10 cellular contexts compared by ENCODE assay signal in genomic region chr7:55549457-55549856, GRCh38. TPM values are rescaled to one million over a fixed set of nuclear protein-coding genes. Genes with fewer than 3 reads are reported as not detected.
A peak's percentile ranks its signal among the peaks of the same experiment; 100 is the strongest.
DNase-seq lines count a peak whose midpoint lies in the region; ATAC-seq and TF ChIP-seq lines count a peak whose summit lies in the region.
"Had no signal": no experiment of that assay in that cellular context is flagged by ENCODE, and none has a peak within 500 bp of the region (broad histone marks: within the 10 kb centered on the region; RNA-seq: fewer than 3 reads in every experiment).

No MANE protein-coding gene starts in this region.

- H3K14ac ChIP-seq in H9 (ENCODE audit: insufficient read depth, low read length), result no peak overlapping the region

- H3K4me1 ChIP-seq in left ventricle myocardium inferior, result peaks cover 84% of the 10 kb centered on the region
- peaks cover 11% of the 10 kb centered on the region; the same call in 1 of the 2 replicates for H3K4me1 ChIP-seq in H9 (ENCODE audit: insufficient read depth, low read length)
- H3K4me1 ChIP-seq in OCI-LY3 (ENCODE audit: low read length), result peaks cover 100% of the 10 kb centered on the region
- peaks cover 3% of the 10 kb centered on the region for H3K4me1 ChIP-seq in prostate gland (replicated peaks)

- intact Hi-C loops in left ventricle myocardium inferior (cut with micrococcal nuclease), result no loop called here
- intact Hi-C loops in left ventricle myocardium superior (cut with micrococcal nuclease), result no loop called here
- intact Hi-C loops in prostate gland (cut with DNase I), result no loop called here

- H2BK120ac ChIP-seq in H9 (ENCODE audit: low read depth, low read length, poor library complexity, severe bottlenecking), result no peak overlapping the region

- H3K4me2 ChIP-seq in H9 (ENCODE audit: insufficient read depth, insufficient read length, low read length), result no peak overlapping the region
- peak overlapping the region; percentile 99 for H3K4me2 ChIP-seq in OCI-LY3 (ENCODE audit: low read length)

- H3K79me2 ChIP-seq in H9 (ENCODE audit: insufficient read depth, low read length), result peaks cover 27% of the 10 kb centered on the region; the same call in 1 of the 2 replicates
- peaks cover 100% of the 10 kb centered on the region for H3K79me2 ChIP-seq in OCI-LY3 (ENCODE audit: low read length)

- H3K56ac ChIP-seq in H9 (ENCODE audit: insufficient read length, low read depth, low read length), result no peak overlapping the region

- no peak overlapping the region for H2BK5ac ChIP-seq in H9 (ENCODE audit: insufficient read length, low read length)

- H2BK12ac ChIP-seq in H9 (ENCODE audit: insufficient read length, low read depth, low read length), result no peak overlapping the region

- H3K9me3 ChIP-seq in left ventricle myocardium inferior (replicated peaks), result no peaks in the 10 kb centered on the region
- no peaks in the 10 kb centered on the region for H3K9me3 ChIP-seq in H9 (ENCODE audit: control insufficient read depth, low read depth, low read length)
- no peaks in the 10 kb centered on the region for H3K9me3 ChIP-seq in OCI-LY3 (ENCODE audit: insufficient read depth, low read length)
- no peaks in the 10 kb centered on the region for H3K9me3 ChIP-seq in prostate gland

- peaks cover 0 to 5% (median 3%) of the 10 kb centered on the region in 3 experiments; a peak in 1 of 7 replicates for H3K36me3 Mint-ChIP-seq in H9 (ENCODE audit: insufficient read depth in 1 of 3, low read depth in 3 of 3)
- peaks cover 45 to 57% of the 10 kb centered on the region in 2 donors for H3K36me3 Mint-ChIP-seq in stimulated activated naive B cell treated with anti-CD40 and anti-IgM and Interleukin-4, amounts not matched to agents 10 μg/mL and 1 μg/mL and 100 μg/mL, for 72 hours

- H3K27ac ChIP-seq in left ventricle myocardium inferior (replicated peaks) (peak overlapping the region; percentile 47), H9 (ENCODE audit: insufficient read length, low read depth, low read length) (no peak overlapping the region), OCI-LY3 (ENCODE audit: low read length) (peak overlapping the region; percentile 96), prostate gland (no peak overlapping the region)

- H3K4me1 Mint-ChIP-seq in H9, result peaks cover 64 to 67% of the 10 kb centered on the region in 2 experiments
- peaks cover 69 to 96% of the 10 kb centered on the region in 2 donors for H3K4me1 Mint-ChIP-seq in stimulated activated naive B cell treated with anti-CD40 and anti-IgM and Interleukin-4, amounts not matched to agents 10 μg/mL and 1 μg/mL and 100 μg/mL, for 72 hours

- no peaks in the 10 kb centered on the region; a peak in 1 of 5 replicates for H3K9me3 Mint-ChIP-seq in H9
- H3K9me3 Mint-ChIP-seq in stimulated activated naive B cell treated with anti-CD40 and anti-IgM and Interleukin-4, amounts not matched to agents 10 μg/mL and 1 μg/mL and 100 μg/mL, for 72 hours, result no peaks in the 10 kb centered on the region

- H3K18ac ChIP-seq in H9 (ENCODE audit: insufficient read length, low read depth, low read length), result no peak overlapping the region

- no peak overlapping the region for H2BK15ac ChIP-seq in H9 (ENCODE audit: low read depth, low read length)

- H4K8ac ChIP-seq in H9 (replicated peaks; ENCODE audit: insufficient read length, low read depth, low read length), result no peak overlapping the region

- no peak for ATAC-seq in left ventricle myocardium superior
- ATAC-seq in stimulated activated naive B cell treated with anti-CD40 and anti-IgM and Interleukin-4, amounts not matched to agents 10 μg/mL and 1 μg/mL and 100 μg/mL, for 72 hours (replicated peaks), result peak; percentile 35 to 38

- H3K79me1 ChIP-seq in H9 (ENCODE audit: insufficient read depth, low read depth, low read length, poor library complexity, severe bottlenecking), result peaks cover 10% of the 10 kb centered on the region

- no peaks in the 10 kb centered on the region for H3K27me3 Mint-ChIP-seq in H9 (ENCODE audit: low read depth)
- H3K27me3 Mint-ChIP-seq in stimulated activated naive B cell treated with anti-CD40 and anti-IgM and Interleukin-4, amounts not matched to agents 10 μg/mL and 1 μg/mL and 100 μg/mL, for 72 hours, result no peaks in the 10 kb centered on the region

- H4K20me1 ChIP-seq in H9 (ENCODE audit: control insufficient read depth, insufficient read depth, insufficient read length) (no peaks in the 10 kb centered on the region), OCI-LY3 (ENCODE audit: insufficient read depth, low read length) (peaks cover 64% of the 10 kb centered on the region)

- no peak overlapping the region for H4K91ac ChIP-seq in H9 (ENCODE audit: insufficient read length, low read depth, low read length)

- H3K9ac ChIP-seq in H9 (ENCODE audit: extremely low read depth, insufficient read length, low read length), result no peak overlapping the region
- peak overlapping the region; percentile 78 for H3K9ac ChIP-seq in OCI-LY3 (ENCODE audit: low read length)

- no peak overlapping the region for H2BK20ac ChIP-seq in H9 (ENCODE audit: low read depth, low read length, poor library complexity, severe bottlenecking)

- H3K36me3 ChIP-seq in left ventricle myocardium inferior (no peaks in the 10 kb centered on the region), OCI-LY3 (replicated peaks; ENCODE audit: low read depth, low read length) (peaks cover 18% of the 10 kb centered on the region), prostate gland (no peaks in the 10 kb centered on the region)

- no peak overlapping the region for H2AFZ ChIP-seq in H9 (ENCODE audit: low read length)
- H2AFZ ChIP-seq in OCI-LY3 (ENCODE audit: low read depth, low read length), result no peak overlapping the region

- peak overlapping the region in 2 of 3 experiments; percentile 14 to 67; a peak in 3 of 7 replicates for H3K27ac Mint-ChIP-seq in H9
- H3K27ac Mint-ChIP-seq in stimulated activated naive B cell treated with anti-CD40 and anti-IgM and Interleukin-4, amounts not matched to agents 10 μg/mL and 1 μg/mL and 100 μg/mL, for 72 hours, result peak overlapping the region; percentile 89

- no peak for DNase-seq in left ventricle myocardium inferior
- DNase-seq in left ventricle myocardium superior, result no peak
- no peak for DNase-seq in H9
- no peak for DNase-seq in stimulated activated naive B cell treated with anti-CD40 and anti-IgM and Interleukin-4, amounts not matched to agents 10 μg/mL and 1 μg/mL and 100 μg/mL, for 72 hours
- no peak for DNase-seq in prostate gland (ENCODE audit: low spot score)
- no peak for DNase-seq in globus pallidus (ENCODE audit: low spot score)
- DNase-seq in activated CD8-positive, alpha-beta memory T cell treated with anti-CD3 and anti-CD28 coated beads for 24 hours, result no peak
- DNase-seq: amygdala, MV-4-11 had no signal

- H3K4me3 Mint-ChIP-seq in H9, result no peak overlapping the region
- peak overlapping the region; percentile 48 to 58 for H3K4me3 Mint-ChIP-seq in stimulated activated naive B cell treated with anti-CD40 and anti-IgM and Interleukin-4, amounts not matched to agents 10 μg/mL and 1 μg/mL and 100 μg/mL, for 72 hours

- no CpG with 5 or more reads among the region's 7 CpGs for WGBS in H9 (ENCODE audit: extremely low coverage, insufficient read length, low lambda C conversion rate)
- 93% methylated on average over 7 of the region's 7 CpGs for WGBS in prostate gland

- H3K4ac ChIP-seq in H9 (ENCODE audit: low read depth, low read length), result no peak overlapping the region

- no peak overlapping the region for H4K5ac ChIP-seq in H9 (ENCODE audit: insufficient read length, low read depth, low read length)

- H3K23ac ChIP-seq in H9 (ENCODE audit: insufficient read length, low read depth, low read length), result no peak overlapping the region

- no peak overlapping the region for H3T11ph ChIP-seq in H9 (ENCODE audit: low read length)

- H3K4me3 ChIP-seq in left ventricle myocardium inferior, result no peak overlapping the region
- H3K4me3 ChIP-seq in OCI-LY3 (ENCODE audit: low read length), result peak overlapping the region; percentile 74
- no peak overlapping the region for H3K4me3 ChIP-seq in prostate gland

- TF ChIP-seq CTCF in left ventricle myocardium inferior (IDR thresholded peaks at IDR 0.05; ENCODE audit: borderline replicate concordance), result no peak
- TF ChIP-seq CTCF in H9 (conservative IDR thresholded peaks at IDR 0.05), result no peak
- TF ChIP-seq CTCF in OCI-LY3 (IDR thresholded peaks at IDR 0.05; ENCODE audit: low read depth, low read length), result no peak
- TF ChIP-seq CTCF in prostate gland (IDR thresholded peaks at IDR 0.05), result no peak

- no peak overlapping the region for H2AK5ac ChIP-seq in H9 (ENCODE audit: insufficient read length, low read length)

- TF ChIP-seq POLR2A in prostate gland (IDR thresholded peaks at IDR 0.05), result no peak

- H3K27me3 ChIP-seq in left ventricle myocardium inferior (ENCODE audit: low read depth) (no peaks in the 10 kb centered on the region), H9 (ENCODE audit: insufficient read depth, low read length) (no peaks in the 10 kb centered on the region), OCI-LY3 (ENCODE audit: low read depth, low read length) (no peaks in the 10 kb centered on the region), prostate gland (replicated peaks; ENCODE audit: insufficient read depth) (no peaks in the 10 kb centered on the region)

- no peaks in the 10 kb centered on the region for H3K23me2 ChIP-seq in H9 (ENCODE audit: insufficient read length, low read depth, low read length, poor library complexity, severe bottlenecking)

RNA-seq across cellular contexts. Expression of gene VOPP1, which starts 22.8 kb away (rescaled TPM):
- 23.7 TPM for total RNA-seq in left ventricle myocardium inferior
- 23.4 TPM for total RNA-seq in left ventricle myocardium superior
- total RNA-seq in H9 (2021), result 55.7 and 56.8 TPM in 2 replicates
- total RNA-seq in prostate gland, result 10 to 100 TPM; 29.4 to 46.6 TPM

Comparison
In these comparisons a context has a peak if more than half of its experiments do, and no peak if none do; other contexts are left out.
1. H3K27ac ChIP-seq: peak in left ventricle myocardium inferior (single experiment) and OCI-LY3 (single experiment); none in H9 (single experiment) and prostate gland (0 of 2).
2. H3K4me3 Mint-ChIP-seq: peak in stimulated activated naive B cell treated with anti-CD40 and anti-IgM and Interleukin-4, amounts not matched to agents 10 μg/mL and 1 μg/mL and 100 μg/mL, for 72 hours (2 of 2); none in H9 (0 of 2).